8 cellular contexts compared by ENCODE assay signal in the genomic region with DNA sequence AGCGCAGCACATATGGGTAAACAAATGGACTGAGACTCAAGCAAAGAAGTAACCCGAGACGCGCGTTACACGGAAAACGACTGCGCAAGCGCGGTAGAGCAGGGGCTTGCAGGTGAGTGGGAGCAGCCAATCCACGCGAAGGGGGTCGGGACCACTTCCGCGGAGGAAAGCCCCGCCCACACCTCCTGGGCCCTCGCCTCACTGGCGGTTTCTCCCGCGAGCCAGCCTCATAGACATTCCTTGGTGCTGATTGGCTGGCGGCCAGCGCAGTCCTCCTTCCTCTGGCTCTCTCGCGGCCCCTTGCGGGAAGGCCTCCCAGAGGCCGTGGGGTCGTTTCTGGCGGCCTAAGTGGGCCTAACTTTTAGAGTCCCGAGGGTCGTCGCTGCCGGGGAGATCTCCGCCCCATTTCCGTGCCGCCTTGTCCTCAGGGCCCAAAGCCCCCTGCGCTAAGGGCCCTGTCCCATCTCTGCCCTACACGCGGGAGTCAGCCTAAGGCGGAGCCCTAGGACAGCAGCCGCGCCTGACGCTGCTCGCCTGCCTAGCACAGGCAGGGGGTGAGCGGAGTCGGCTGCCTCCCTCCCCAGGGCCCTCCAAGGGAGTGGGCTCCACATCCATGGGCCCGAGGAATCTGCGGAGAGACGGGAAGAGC. TPM values are rescaled to one million over a fixed set of nuclear protein-coding genes. Genes with fewer than 3 reads are reported as not detected.
DNase-seq lines count a peak whose midpoint lies in the region; ATAC-seq and TF ChIP-seq lines count a peak whose summit lies in the region.

No MANE protein-coding gene starts in this region.

- H3K27me3 ChIP-seq in esophagus muscularis mucosa (no peaks in the 10 kb centered on the region), muscle layer of colon (ENCODE audit: control insufficient read depth in 1 of 2, insufficient read depth in 2 of 2, low read length in 2 of 2) (no peaks in the 10 kb centered on the region)

- peak; percentile 69 for TF ChIP-seq POLR2A in GM19193 (IDR thresholded peaks at IDR 0.05; ENCODE audit: extremely low read depth, insufficient read depth, insufficient read length)
- no peak for TF ChIP-seq POLR2A in esophagus muscularis mucosa (IDR thresholded peaks at IDR 0.05; ENCODE audit: low read depth)

- no peaks in the 10 kb centered on the region for H3K36me3 ChIP-seq in esophagus muscularis mucosa
- H3K36me3 ChIP-seq in muscle layer of colon (ENCODE audit: insufficient read depth, low read length): no peaks in the 10 kb centered on the region

- TF ChIP-seq CTCF in esophagus muscularis mucosa (IDR thresholded peaks at IDR 0.05): peak; percentile 46 to 55 (median 50)

- DNase-seq in AG20443 (ENCODE audit: low spot score) (peak; percentile 82), NCI-H82 treated with DMSO at 0.1 percent for 48 hours (lab: John Stamatoyannopoulos, UW; ENCODE audit: unreplicated experiment) (peak; percentile 65), esophagus muscularis mucosa (ENCODE audit: extremely low spot score) (peak; percentile 98)
- DNase-seq in activated T-cell treated with anti-CD3 and anti-CD28 coated beads, Interleukin-2, amount 50 U/mL, for 48 hours: peak; percentile 96 to 97
- DNase-seq in stimulated activated CD8-positive, alpha-beta memory T cell treated with anti-CD3 and anti-CD28 coated beads, Interleukin-4, amount 100 ng/mL, for 48 hours: peak; percentile 99

- no peaks in the 10 kb centered on the region for H3K9me3 ChIP-seq in esophagus muscularis mucosa
- H3K9me3 ChIP-seq in muscle layer of colon (ENCODE audit: low read length): no peaks in the 10 kb centered on the region

- no peak for TF ChIP-seq EP300 in esophagus muscularis mucosa (IDR thresholded peaks at IDR 0.05)

- peak; percentile 96 for ATAC-seq in HG03442 (IDR thresholded peaks at IDR 0.05; ENCODE audit: unreplicated experiment)

- peak overlapping the region; percentile 49 for H3K9ac ChIP-seq in muscle layer of colon (ENCODE audit: low read length)

- no CpG with 5 or more reads among the region's 48 CpGs for WGBS in esophagus muscularis mucosa

- H3K27ac ChIP-seq in esophagus muscularis mucosa (replicated peaks in 1 of 4) (peak overlapping the region; percentile 69 to 80 (median 77)), muscle layer of colon (ENCODE audit: low read depth, low read length) (peak overlapping the region; percentile 49)

- peaks cover 7 to 16% (median 15%) of the 10 kb centered on the region in 4 donors for H3K4me1 ChIP-seq in esophagus muscularis mucosa
- H3K4me1 ChIP-seq in muscle layer of colon (ENCODE audit: insufficient read depth, low read length): no peaks in the 10 kb centered on the region

- H3K4me3 ChIP-seq in esophagus muscularis mucosa (peak overlapping the region; percentile 60 to 67 (median 64)), muscle layer of colon (ENCODE audit: low read depth in 1 of 2, low read length in 2 of 2) (peak overlapping the region; percentile 64 to 74)

- intact Hi-C loops in esophagus muscularis mucosa (cut with DNase I): no loop called here

RNA-seq across cellular contexts. Expression of a gene that starts 9.1 kb away (rescaled TPM):
- total RNA-seq in esophagus muscularis mucosa: not detected

RNA-seq across cellular contexts. Expression of a gene that starts 46.7 kb away (rescaled TPM):
- total RNA-seq in esophagus muscularis mucosa: 100 to 1,000 TPM; 113 to 243 (median 176) TPM

Comparison
In these comparisons a context has a peak if more than half of its experiments do, and no peak if none do; other contexts are left out.
1. Peak in every context shown above with its lines: DNase-seq, ATAC-seq, H3K4me3 ChIP-seq and H3K27ac ChIP-seq.